ENCODE assay signal across 13 cellular contexts in genomic region chr14:103540816-103541493, GRCh38. TPM values are rescaled to one million over a fixed set of nuclear protein-coding genes. Genes with fewer than 3 reads are reported as not detected.
A peak's percentile ranks its signal among the peaks of the same experiment; 100 is the strongest.
DNase-seq lines count a peak whose midpoint lies in the region; ATAC-seq and TF ChIP-seq lines count a peak whose summit lies in the region.
"Had no signal": no experiment of that assay in that cellular context is flagged by ENCODE, and none has a peak within 500 bp of the region (broad histone marks: within the 10 kb centered on the region; RNA-seq: fewer than 3 reads in every experiment).

No MANE protein-coding gene starts in this region.

- H3K27me3 ChIP-seq in esophagus (ENCODE audit: control insufficient read depth in 1 of 2, insufficient read depth in 2 of 2, low read length in 2 of 2) (no peaks in the 10 kb centered on the region), upper lobe of left lung (no peaks in the 10 kb centered on the region)

- TF ChIP-seq CTCF in nephron (IDR thresholded peaks at IDR 0.05; ENCODE audit: unreplicated experiment in 3 of 3) (no peak), upper lobe of left lung (IDR thresholded peaks at IDR 0.05) (no peak)

- H3K36me3 Mint-ChIP-seq in nephron (ENCODE audit: low read depth), result no peaks in the 10 kb centered on the region

- H3K27me3 Mint-ChIP-seq in nephron (ENCODE audit: low read depth), result no peaks in the 10 kb centered on the region
- H3K27me3 Mint-ChIP-seq: activated CD8-positive, alpha-beta T cell treated with anti-CD3 and anti-CD28 coated beads for 36 hours had no signal

- peak overlapping the region in 1 of 3 experiments; percentile 54 for H3K4me3 Mint-ChIP-seq in nephron
- H3K4me3 Mint-ChIP-seq: activated CD8-positive, alpha-beta T cell treated with anti-CD3 and anti-CD28 coated beads for 36 hours had no signal

- peak overlapping the region; percentile 81 to 90 (median 89) for H3K27ac Mint-ChIP-seq in nephron
- H3K27ac Mint-ChIP-seq: activated CD8-positive, alpha-beta T cell treated with anti-CD3 and anti-CD28 coated beads for 36 hours had no signal

- H3K4me3 ChIP-seq in esophagus (ENCODE audit: low read depth in 1 of 2, low read length in 2 of 2) (no peak overlapping the region), upper lobe of left lung (no peak overlapping the region)

- peaks cover 26 to 37% of the 10 kb centered on the region in 2 donors for H3K4me1 ChIP-seq in esophagus (ENCODE audit: control insufficient read depth in 2 of 2, insufficient read depth in 2 of 2, low read length in 1 of 2)
- peaks cover 46 to 63% (median 49%) of the 10 kb centered on the region in 4 donors for H3K4me1 ChIP-seq in upper lobe of left lung

- H3K36me3 ChIP-seq in esophagus (ENCODE audit: control insufficient read depth in 2 of 2, insufficient read depth in 2 of 2, low read length in 1 of 2) (peaks cover 0 to 5% of the 10 kb centered on the region in 2 donors), upper lobe of left lung (no peaks in the 10 kb centered on the region)

- peaks cover 21% of the 10 kb centered on the region for H3K4me1 Mint-ChIP-seq in nephron

- H3K27ac ChIP-seq in esophagus (ENCODE audit: low read depth in 2 of 2, low read length in 1 of 2), result peak overlapping the region; percentile 79 to 85
- peak overlapping the region; percentile 84 to 91 (median 88) for H3K27ac ChIP-seq in upper lobe of left lung

- TF ChIP-seq EP300 in upper lobe of left lung (IDR thresholded peaks at IDR 0.05), result no peak

- 27 to 37% methylated on average over 14 of the region's 14 CpGs for WGBS in esophagus, 2 donors
- 29 to 54% methylated on average over 4 to 7 of the region's 14 CpGs for WGBS in upper lobe of left lung, 2 donors

- no peaks in the 10 kb centered on the region for H3K9me3 Mint-ChIP-seq in nephron
- H3K9me3 Mint-ChIP-seq: activated CD8-positive, alpha-beta T cell treated with anti-CD3 and anti-CD28 coated beads for 36 hours had no signal

- H3K9me3 ChIP-seq in esophagus (ENCODE audit: control insufficient read depth in 2 of 2, insufficient read depth in 1 of 2, low read depth in 1 of 2, low read length in 1 of 2) (no peaks in the 10 kb centered on the region), upper lobe of left lung (no peaks in the 10 kb centered on the region)

- no peak for ATAC-seq in upper lobe of left lung (ENCODE audit: low FRiP score in 2 of 2)
- no peak for ATAC-seq in left lobe of liver
- ATAC-seq: activated CD8-positive, alpha-beta T cell treated with anti-CD3 and anti-CD28 coated beads for 36 hours had no signal

- DNase-seq in NCI-H1417 (lab: John Stamatoyannopoulos, UW), result peak in 2 of 3 experiments; percentile 35 to 42
- no peak for DNase-seq in NCI-H1417 treated with DMSO at 0.1 percent for 48 hours (lab: John Stamatoyannopoulos, UW)
- no peak for DNase-seq in upper lobe of left lung
- no peak for DNase-seq in NCI-H2196 treated with DMSO at 0.1 percent for 48 hours (lab: John Stamatoyannopoulos, UW; ENCODE audit: unreplicated experiment)
- DNase-seq in ureter (ENCODE audit: low spot score), result no peak
- DNase-seq in left lobe of liver (ENCODE audit: low spot score), result no peak
- DNase-seq: activated CD8-positive, alpha-beta T cell treated with anti-CD3 and anti-CD28 coated beads for 36 hours; DND-41; Karpas-422; NCI-H524; stimulated activated CD4-positive, alpha-beta T cell treated with anti-CD3 and anti-CD28 coated beads, Interleukin-12 subunit alpha, Interleukin-12 subunit beta, amount 100 ng/mL, for 4 hours had no signal

- no peak for TF ChIP-seq POLR2A in upper lobe of left lung (IDR thresholded peaks at IDR 0.05)

RNA-seq across cellular contexts. Expression of gene TRMT61A, which starts 12.0 kb away (rescaled TPM):
- polyA plus RNA-seq in esophagus, result 10 to 100 TPM; 11.0 to 11.5 TPM
- total RNA-seq in upper lobe of left lung (10 to 100 TPM in 5 of 6 donors, 1 to 10 TPM in 1; 6.7 to 25.1 (median 15.0) TPM), ureter (22.4 TPM), left lobe of liver (6.0 TPM)

RNA-seq across cellular contexts. Expression of gene CKB, which starts 18.3 kb away (rescaled TPM):
- polyA plus RNA-seq in esophagus, result 100 to 1,000 TPM; 117 to 134 TPM
- total RNA-seq in upper lobe of left lung, result 100 to 1,000 TPM; 168 to 303 (median 231) TPM
- total RNA-seq in ureter, result 310 TPM
- 10.2 TPM for total RNA-seq in left lobe of liver

RNA-seq across cellular contexts. Expression of gene BAG5, which starts 21.5 kb away (rescaled TPM):
- polyA plus RNA-seq in esophagus, result 10 to 100 TPM in 1 of 2 donors, 1 to 10 TPM in 1; 7.1 to 12.7 TPM
- total RNA-seq in upper lobe of left lung (10 to 100 TPM; 12.6 to 36.9 (median 27.1) TPM), ureter (36.8 TPM), left lobe of liver (7.5 TPM)

RNA-seq across cellular contexts. Expression of gene COA8, which starts 21.8 kb away (rescaled TPM):
- 10 to 100 TPM; 35.1 to 39.3 TPM for polyA plus RNA-seq in esophagus
- total RNA-seq in upper lobe of left lung, result 10 to 100 TPM; 12.6 to 38.3 (median 28.6) TPM
- total RNA-seq in ureter, result 37.3 TPM
- 17.1 TPM for total RNA-seq in left lobe of liver

Comparison
In these comparisons a context has a peak if more than half of its experiments do, and no peak if none do; other contexts are left out.
1. DNase-seq: peak in NCI-H1417 (2 of 3); none in NCI-H1417 treated with DMSO at 0.1 percent for 48 hours (single experiment), upper lobe of left lung (0 of 2), NCI-H2196 treated with DMSO at 0.1 percent for 48 hours (single experiment), ureter (single experiment) and left lobe of liver (single experiment).
2. RNA of gene CKB, which starts 18.3 kb away (total RNA-seq): 310 TPM in ureter (single experiment) and 168 to 303 TPM in upper lobe of left lung; 10.2 TPM in left lobe of liver (single experiment); every median in the first group is over 10 times any median in the second.